1 cellular context compared by ENCODE assay signal in genomic region chr2:226733189-226733858, GRCh38.
TF ChIP-seq lines count a peak whose summit lies in the region.

No MANE protein-coding gene starts in this region.

TF ChIP-seq in HepG2, 621 proteins besides CTCF, POLR2A, EP300 and RAD21 (continued from another document and continues in another):
- TF ChIP-seq ZNF12 (CRISPR knock-in tag; IDR thresholded peaks at IDR 0.05) (no peak; the same call in 1 of the 2 replicates), TEAD2 (CRISPR knock-in tag; IDR thresholded peaks at IDR 0.05) (no peak), ZNF766 (CRISPR knock-in tag; IDR thresholded peaks at IDR 0.05; ENCODE audit: borderline replicate concordance) (no peak), MEF2D (CRISPR knock-in tag; IDR thresholded peaks at IDR 0.05) (peak; percentile 98), SOX13 (IDR thresholded peaks at IDR 0.05) (peak; percentile 26; the same call in 1 of the 2 replicates), SOX13 (CRISPR knock-in tag; conservative IDR thresholded peaks at IDR 0.05 in 1 of 2, IDR thresholded peaks at IDR 0.05 in 1 of 2) (peak in 1 of 2 experiments; percentile 91; a peak in 2 of 4 replicates), GMEB2 (CRISPR knock-in tag; IDR thresholded peaks at IDR 0.05; ENCODE audit: low read depth) (no peak), CBX5 (CRISPR knock-in tag; IDR thresholded peaks at IDR 0.05; ENCODE audit: borderline replicate concordance) (0 out of 2 replicates have a peak, but pooled peaks have one; percentile 29), GTF3A (CRISPR knock-in tag; conservative IDR thresholded peaks at IDR 0.05) (no peak), CENPBD1 (CRISPR knock-in tag; IDR thresholded peaks at IDR 0.05; ENCODE audit: borderline replicate concordance, low read depth) (no peak), ZSCAN9 (CRISPR knock-in tag; IDR thresholded peaks at IDR 0.05; ENCODE audit: borderline replicate concordance) (no peak), NR3C1 (CRISPR knock-in tag; IDR thresholded peaks at IDR 0.05) (no peak), KMT2A (CRISPR knock-in tag; IDR thresholded peaks at IDR 0.05) (0 out of 2 replicates have a peak, but pooled peaks have one; percentile 47), TRIM22 (IDR thresholded peaks at IDR 0.05) (no peak), KDM5A (IDR thresholded peaks at IDR 0.05; ENCODE audit: borderline replicate concordance, low read length) (no peak; the same call in 1 of the 2 replicates), ZFAT (CRISPR knock-in tag; conservative IDR thresholded peaks at IDR 0.05) (no peak), ZNF160 (CRISPR knock-in tag; IDR thresholded peaks at IDR 0.05) (no peak), RBM22 (optimal IDR thresholded peaks at IDR 0.05; ENCODE audit: low read length) (no peak), REXO4 (CRISPR knock-in tag; IDR thresholded peaks at IDR 0.05; ENCODE audit: borderline replicate concordance) (no peak), PLSCR1 (CRISPR knock-in tag; IDR thresholded peaks at IDR 0.05; ENCODE audit: borderline replicate concordance) (no peak), ZBTB10 (CRISPR knock-in tag; IDR thresholded peaks at IDR 0.05; ENCODE audit: borderline replicate concordance) (no peak), MTF1 (CRISPR knock-in tag; IDR thresholded peaks at IDR 0.05) (no peak), ZNF670 (CRISPR knock-in tag; IDR thresholded peaks at IDR 0.05; ENCODE audit: borderline replicate concordance) (peak; percentile 96), ZFP90 (CRISPR knock-in tag; IDR thresholded peaks at IDR 0.05; ENCODE audit: borderline replicate concordance) (no peak), HNRNPH1 (optimal IDR thresholded peaks at IDR 0.05; ENCODE audit: low read depth, low read length) (no peak), RBAK (CRISPR knock-in tag; IDR thresholded peaks at IDR 0.05) (0 out of 2 replicates have a peak, but pooled peaks have one; percentile 52), MTF2 (CRISPR knock-in tag; IDR thresholded peaks at IDR 0.05; ENCODE audit: borderline replicate concordance) (no peak), TOPORS (CRISPR knock-in tag; IDR thresholded peaks at IDR 0.05) (peak; percentile 71; the same call in 1 of the 2 replicates), KDM1A (CRISPR knock-in tag; IDR thresholded peaks at IDR 0.05) (peak; percentile 55; the same call in 1 of the 2 replicates), DMTF1 (CRISPR knock-in tag; IDR thresholded peaks at IDR 0.05) (no peak), NFKB2 (CRISPR knock-in tag; IDR thresholded peaks at IDR 0.05; ENCODE audit: borderline replicate concordance) (no peak), HMG20A (CRISPR knock-in tag; IDR thresholded peaks at IDR 0.05; ENCODE audit: borderline replicate concordance) (peak; percentile 99), SMAD1 (CRISPR knock-in tag; IDR thresholded peaks at IDR 0.05; ENCODE audit: borderline replicate concordance, low read depth) (no peak), DNMT3B (CRISPR knock-in tag; conservative IDR thresholded peaks at IDR 0.05) (peak; percentile 85), MIER2 (CRISPR knock-in tag; IDR thresholded peaks at IDR 0.05) (peak; percentile 64; the same call in 1 of the 2 replicates), ZNF772 (CRISPR knock-in tag; IDR thresholded peaks at IDR 0.05) (0 out of 2 replicates have a peak, but pooled peaks have one; percentile 43)
- TF ChIP-seq, protein P1, sequence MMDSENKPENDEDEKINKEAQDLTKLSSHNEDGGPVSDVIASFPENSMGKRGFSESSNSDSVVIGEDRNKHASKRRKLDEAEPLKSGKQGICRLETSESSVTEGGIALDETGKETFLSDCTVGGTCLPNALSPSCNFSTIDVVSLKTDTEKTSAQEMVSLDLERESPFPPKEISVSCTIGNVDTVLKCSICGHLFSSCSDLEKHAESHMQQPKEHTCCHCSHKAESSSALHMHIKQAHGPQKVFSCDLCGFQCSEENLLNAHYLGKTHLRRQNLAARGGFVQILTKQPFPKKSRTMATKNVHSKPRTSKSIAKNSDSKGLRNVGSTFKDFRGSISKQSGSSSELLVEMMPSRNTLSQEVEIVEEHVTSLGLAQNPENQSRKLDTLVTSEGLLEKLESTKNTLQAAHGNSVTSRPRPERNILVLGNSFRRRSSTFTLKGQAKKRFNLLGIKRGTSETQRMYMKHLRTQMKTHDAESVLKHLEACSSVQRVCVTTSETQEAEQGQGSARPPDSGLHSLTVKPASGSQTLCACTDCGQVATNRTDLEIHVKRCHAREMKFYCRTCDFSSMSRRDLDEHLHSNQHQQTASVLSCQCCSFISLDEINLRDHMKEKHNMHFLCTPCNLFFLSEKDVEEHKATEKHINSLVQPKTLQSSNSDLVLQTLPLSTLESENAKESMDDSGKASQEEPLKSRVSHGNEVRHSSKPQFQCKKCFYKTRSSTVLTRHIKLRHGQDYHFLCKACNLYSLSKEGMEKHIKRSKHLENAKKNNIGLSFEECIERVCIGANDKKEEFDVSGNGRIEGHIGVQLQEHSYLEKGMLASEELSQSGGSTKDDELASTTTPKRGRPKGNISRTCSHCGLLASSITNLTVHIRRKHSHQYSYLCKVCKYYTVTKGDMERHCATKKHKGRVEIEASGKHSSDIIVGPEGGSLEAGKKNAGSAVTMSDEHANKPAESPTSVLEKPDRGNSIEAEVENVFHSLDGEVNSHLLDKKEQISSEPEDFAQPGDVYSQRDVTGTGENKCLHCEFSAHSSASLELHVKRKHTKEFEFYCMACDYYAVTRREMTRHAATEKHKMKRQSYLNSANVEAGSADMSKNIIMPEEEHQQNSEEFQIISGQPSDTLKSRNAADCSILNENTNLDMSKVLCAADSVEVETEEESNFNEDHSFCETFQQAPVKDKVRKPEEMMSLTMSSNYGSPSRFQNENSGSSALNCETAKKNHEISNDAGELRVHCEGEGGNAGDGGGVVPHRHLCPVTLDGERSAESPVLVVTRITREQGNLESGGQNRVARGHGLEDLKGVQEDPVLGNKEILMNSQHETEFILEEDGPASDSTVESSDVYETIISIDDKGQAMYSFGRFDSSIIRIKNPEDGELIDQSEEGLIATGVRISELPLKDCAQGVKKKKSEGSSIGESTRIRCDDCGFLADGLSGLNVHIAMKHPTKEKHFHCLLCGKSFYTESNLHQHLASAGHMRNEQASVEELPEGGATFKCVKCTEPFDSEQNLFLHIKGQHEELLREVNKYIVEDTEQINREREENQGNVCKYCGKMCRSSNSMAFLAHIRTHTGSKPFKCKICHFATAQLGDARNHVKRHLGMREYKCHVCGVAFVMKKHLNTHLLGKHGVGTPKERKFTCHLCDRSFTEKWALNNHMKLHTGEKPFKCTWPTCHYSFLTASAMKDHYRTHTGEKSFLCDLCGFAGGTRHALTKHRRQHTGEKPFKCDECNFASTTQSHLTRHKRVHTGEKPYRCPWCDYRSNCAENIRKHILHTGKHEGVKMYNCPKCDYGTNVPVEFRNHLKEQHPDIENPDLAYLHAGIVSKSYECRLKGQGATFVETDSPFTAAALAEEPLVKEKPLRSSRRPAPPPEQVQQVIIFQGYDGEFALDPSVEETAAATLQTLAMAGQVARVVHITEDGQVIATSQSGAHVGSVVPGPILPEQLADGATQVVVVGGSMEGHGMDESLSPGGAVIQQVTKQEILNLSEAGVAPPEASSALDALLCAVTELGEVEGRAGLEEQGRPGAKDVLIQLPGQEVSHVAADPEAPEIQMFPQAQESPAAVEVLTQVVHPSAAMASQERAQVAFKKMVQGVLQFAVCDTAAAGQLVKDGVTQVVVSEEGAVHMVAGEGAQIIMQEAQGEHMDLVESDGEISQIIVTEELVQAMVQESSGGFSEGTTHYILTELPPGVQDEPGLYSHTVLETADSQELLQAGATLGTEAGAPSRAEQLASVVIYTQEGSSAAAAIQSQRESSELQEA (CRISPR knock-in tag; IDR thresholded peaks at IDR 0.05; ENCODE audit: not compliant biosample characterization), result no peak
- TF ChIP-seq, protein P2, sequence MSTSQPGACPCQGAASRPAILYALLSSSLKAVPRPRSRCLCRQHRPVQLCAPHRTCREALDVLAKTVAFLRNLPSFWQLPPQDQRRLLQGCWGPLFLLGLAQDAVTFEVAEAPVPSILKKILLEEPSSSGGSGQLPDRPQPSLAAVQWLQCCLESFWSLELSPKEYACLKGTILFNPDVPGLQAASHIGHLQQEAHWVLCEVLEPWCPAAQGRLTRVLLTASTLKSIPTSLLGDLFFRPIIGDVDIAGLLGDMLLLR (CRISPR knock-in tag; IDR thresholded peaks at IDR 0.05), result no peak
- TF ChIP-seq, protein P3, sequence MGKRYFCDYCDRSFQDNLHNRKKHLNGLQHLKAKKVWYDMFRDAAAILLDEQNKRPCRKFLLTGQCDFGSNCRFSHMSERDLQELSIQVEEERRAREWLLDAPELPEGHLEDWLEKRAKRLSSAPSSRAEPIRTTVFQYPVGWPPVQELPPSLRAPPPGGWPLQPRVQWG (CRISPR knock-in tag; IDR thresholded peaks at IDR 0.05; ENCODE audit: borderline replicate concordance, low read depth), result no peak
- TF ChIP-seq, protein P4, sequence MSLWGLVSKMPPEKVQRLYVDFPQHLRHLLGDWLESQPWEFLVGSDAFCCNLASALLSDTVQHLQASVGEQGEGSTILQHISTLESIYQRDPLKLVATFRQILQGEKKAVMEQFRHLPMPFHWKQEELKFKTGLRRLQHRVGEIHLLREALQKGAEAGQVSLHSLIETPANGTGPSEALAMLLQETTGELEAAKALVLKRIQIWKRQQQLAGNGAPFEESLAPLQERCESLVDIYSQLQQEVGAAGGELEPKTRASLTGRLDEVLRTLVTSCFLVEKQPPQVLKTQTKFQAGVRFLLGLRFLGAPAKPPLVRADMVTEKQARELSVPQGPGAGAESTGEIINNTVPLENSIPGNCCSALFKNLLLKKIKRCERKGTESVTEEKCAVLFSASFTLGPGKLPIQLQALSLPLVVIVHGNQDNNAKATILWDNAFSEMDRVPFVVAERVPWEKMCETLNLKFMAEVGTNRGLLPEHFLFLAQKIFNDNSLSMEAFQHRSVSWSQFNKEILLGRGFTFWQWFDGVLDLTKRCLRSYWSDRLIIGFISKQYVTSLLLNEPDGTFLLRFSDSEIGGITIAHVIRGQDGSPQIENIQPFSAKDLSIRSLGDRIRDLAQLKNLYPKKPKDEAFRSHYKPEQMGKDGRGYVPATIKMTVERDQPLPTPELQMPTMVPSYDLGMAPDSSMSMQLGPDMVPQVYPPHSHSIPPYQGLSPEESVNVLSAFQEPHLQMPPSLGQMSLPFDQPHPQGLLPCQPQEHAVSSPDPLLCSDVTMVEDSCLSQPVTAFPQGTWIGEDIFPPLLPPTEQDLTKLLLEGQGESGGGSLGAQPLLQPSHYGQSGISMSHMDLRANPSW (CRISPR knock-in tag; IDR thresholded peaks at IDR 0.05; ENCODE audit: borderline replicate concordance), result peak; percentile 94; the same call in 1 of the 2 replicates
